ENCODE assay signal across 11 cellular contexts in the genomic region with DNA sequence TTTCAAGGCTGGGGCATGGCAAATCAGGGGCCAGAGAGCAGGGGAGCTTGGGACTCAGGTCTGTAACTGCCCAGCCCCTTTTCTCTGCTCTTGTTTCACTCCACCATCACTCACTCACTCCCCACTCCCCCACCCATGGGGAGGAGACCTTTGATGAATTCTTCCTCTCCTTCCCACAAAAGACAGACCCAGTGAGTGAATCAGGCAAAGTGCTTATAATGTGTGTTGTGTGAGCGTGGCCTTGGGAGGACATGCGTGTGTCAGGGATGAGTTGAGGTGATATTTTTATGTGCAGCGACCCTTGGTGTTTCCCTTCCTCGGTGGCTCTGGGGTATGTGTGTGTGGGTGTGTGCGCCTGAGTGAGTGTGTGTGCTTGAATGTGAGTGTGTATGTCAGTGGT. TPM values are rescaled to one million over a fixed set of nuclear protein-coding genes. Genes with fewer than 3 reads are reported as not detected.
DNase-seq lines count a peak whose midpoint lies in the region; ATAC-seq and TF ChIP-seq lines count a peak whose summit lies in the region.
"Had no signal": no experiment of that assay in that cellular context is flagged by ENCODE, and none has a peak within 500 bp of the region (broad histone marks: within the 10 kb centered on the region; RNA-seq: fewer than 3 reads in every experiment).

No MANE protein-coding gene starts in this region.

- no peak overlapping the region for H3K14ac ChIP-seq in trophoblast cell (ENCODE audit: low read length)

- H3K9me2 ChIP-seq in PC-3 (replicated peaks; ENCODE audit: low read length): no peaks in the 10 kb centered on the region

- no peaks in the 10 kb centered on the region for H3K27me3 ChIP-seq in PC-3 (ENCODE audit: low read length)
- no peaks in the 10 kb centered on the region for H3K27me3 ChIP-seq in ectodermal cell (ENCODE audit: control insufficient read depth, insufficient read depth, low read length, poor library complexity, severe bottlenecking)
- H3K27me3 ChIP-seq in trophoblast cell (ENCODE audit: insufficient read depth, low read length): no peaks in the 10 kb centered on the region

- no peak overlapping the region for H3K18ac ChIP-seq in trophoblast cell (ENCODE audit: low read length)

- intact Hi-C loops in PC-3 (cut with micrococcal nuclease): no loop called here

- H3K23ac ChIP-seq in trophoblast cell (ENCODE audit: low read length): no peak overlapping the region

- peak; percentile 31 for DNase-seq in DMS 273 (lab: John Stamatoyannopoulos, UW; ENCODE audit: unreplicated experiment)
- no peak for DNase-seq in DMS 273 treated with DMSO at 0.1 percent for 48 hours (lab: John Stamatoyannopoulos, UW)
- DNase-seq in PC-3: no peak
- no peak for DNase-seq in trophoblast cell
- no peak for DNase-seq in NCI-H774 (lab: John Stamatoyannopoulos, UW)
- DNase-seq: 8988T, dermis blood vessel endothelial cell, NCI-H2081 treated with DMSO at 0.1 percent for 48 hours had no signal

- H2AK5ac ChIP-seq in trophoblast cell (ENCODE audit: low read length): no peak overlapping the region

- H4K8ac ChIP-seq in trophoblast cell (ENCODE audit: low read depth, low read length): no peak overlapping the region

- H2BK5ac ChIP-seq in trophoblast cell (ENCODE audit: low read depth, low read length, poor library complexity): no peak overlapping the region

- H2BK120ac ChIP-seq in trophoblast cell (ENCODE audit: insufficient read depth, low read length, poor library complexity): no peak overlapping the region

- H4K12ac ChIP-seq in trophoblast cell (ENCODE audit: low read depth, low read length): no peak overlapping the region

- H3K36me3 ChIP-seq in PC-3 (ENCODE audit: low read depth, low read length): peaks cover 22% of the 10 kb centered on the region
- peaks cover 29% of the 10 kb centered on the region for H3K36me3 ChIP-seq in ectodermal cell (ENCODE audit: control insufficient read depth, insufficient read depth, low read length)
- peaks cover 31 to 40% of the 10 kb centered on the region in 2 experiments for H3K36me3 ChIP-seq in trophoblast cell (ENCODE audit: control insufficient read depth in 1 of 2, insufficient read depth in 2 of 2, low read length in 2 of 2)

- no peak overlapping the region for H2AFZ ChIP-seq in PC-3 (ENCODE audit: low read length)
- H2AFZ ChIP-seq in trophoblast cell (ENCODE audit: insufficient read depth, low read length, poor library complexity): no peak overlapping the region

- CTCF ChIA-PET in PC-3 (lab: Charles Lee): interaction anchor here (1.1 kb wide), 1 partner anchor 37 kb away, joined by 3 read pairs; no protein-coding TSS in a partner anchor

- H4K91ac ChIP-seq in trophoblast cell (ENCODE audit: low read depth, low read length): no peak overlapping the region

- no peak overlapping the region for H2BK12ac ChIP-seq in trophoblast cell (ENCODE audit: low read length)

- no TSS peak for BruUV-seq in PC-3 (replicated peaks; lab: Mats Ljungman, UMichigan)

- no peak overlapping the region for H3K9ac ChIP-seq in PC-3 (ENCODE audit: low read length)
- H3K9ac ChIP-seq in trophoblast cell (ENCODE audit: low read length): no peak overlapping the region

- 71 to 78% methylated on average over 5 of the region's 5 CpGs for WGBS in ectodermal cell, 2 experiments
- no CpG with 5 or more reads among the region's 5 CpGs for WGBS in trophoblast cell (ENCODE audit: extremely low coverage, insufficient coverage, insufficient read length)

- H3K79me2 ChIP-seq in PC-3 (ENCODE audit: low read length): 0 out of 2 replicates have a peak, but pooled peaks cover 2% of the 10 kb centered on the region
- H3K79me2 ChIP-seq in trophoblast cell (ENCODE audit: control insufficient read depth, insufficient read depth, low read length, poor library complexity): peaks cover 6% of the 10 kb centered on the region

- TF ChIP-seq CTCF in PC-3 (conservative IDR thresholded peaks at IDR 0.05; ENCODE audit: low read depth, low read length): no peak

- H3K4me3 ChIP-seq in PC-3 (ENCODE audit: low read length) (no peak overlapping the region), ectodermal cell (ENCODE audit: insufficient read depth, low read depth, low read length) (peak overlapping the region; percentile 72), trophoblast cell (ENCODE audit: low read depth, low read length) (no peak overlapping the region)

- H3K4ac ChIP-seq in trophoblast cell (ENCODE audit: low read depth, low read length): no peak overlapping the region

- H3K4me2 ChIP-seq in PC-3 (ENCODE audit: low read length) (peak overlapping the region; percentile 93; the same call in 1 of the 2 replicates), trophoblast cell (ENCODE audit: low read length) (peak overlapping the region; percentile 78)

- no peaks in the 10 kb centered on the region for H4K20me1 ChIP-seq in PC-3 (ENCODE audit: low read length)

- no peaks in the 10 kb centered on the region for H3K9me3 ChIP-seq in PC-3 (ENCODE audit: low read length)
- H3K9me3 ChIP-seq in ectodermal cell (ENCODE audit: control insufficient read depth, low read length): no peaks in the 10 kb centered on the region
- H3K9me3 ChIP-seq in trophoblast cell (ENCODE audit: insufficient read depth, low read depth, low read length): no peaks in the 10 kb centered on the region

- no peaks in the 10 kb centered on the region for H3F3A ChIP-seq in PC-3 (ENCODE audit: low read length, unreplicated experiment)

- H3K27ac ChIP-seq in PC-3 (ENCODE audit: low read length): no peak overlapping the region
- H3K27ac ChIP-seq in ectodermal cell (ENCODE audit: insufficient read depth, low read depth, low read length, poor library complexity, severe bottlenecking): no peak overlapping the region
- no peak overlapping the region for H3K27ac ChIP-seq in trophoblast cell (ENCODE audit: low read depth, low read length)

- ATAC-seq in PC-3: no peak
- no peak for ATAC-seq in HG03097 (IDR thresholded peaks at IDR 0.05; ENCODE audit: low FRiP score, unreplicated experiment)
- no peak for ATAC-seq in HG03565 (IDR thresholded peaks at IDR 0.05; ENCODE audit: unreplicated experiment)

- H3K4me1 ChIP-seq in PC-3 (ENCODE audit: insufficient read depth, low read length): peaks cover 13% of the 10 kb centered on the region
- peaks cover 6% of the 10 kb centered on the region for H3K4me1 ChIP-seq in ectodermal cell (ENCODE audit: control insufficient read depth, insufficient read depth, low read length)
- peaks cover 5 to 8% of the 10 kb centered on the region in 2 experiments for H3K4me1 ChIP-seq in trophoblast cell (ENCODE audit: control insufficient read depth in 1 of 2, insufficient read depth in 2 of 2, low read length in 2 of 2)

- H3K79me1 ChIP-seq in trophoblast cell (ENCODE audit: low read length): peaks cover 9% of the 10 kb centered on the region

- POLR2A ChIA-PET in PC-3 (lab: Charles Lee; ENCODE audit: unreplicated experiment): no interaction called here

RNA-seq across cellular contexts. Expression of gene CUL9, which starts 1.0 kb away (rescaled TPM):
- 30.4 and 43.8 TPM in 2 replicates for total RNA-seq in PC-3 (2014; rRNA removed)
- 26.7 TPM for polyA plus RNA-seq in ectodermal cell (2013, experiment 1 of 4)
- 27.7 TPM for polyA plus RNA-seq in ectodermal cell (2013, experiment 2 of 4)
- polyA plus RNA-seq in ectodermal cell (2013, experiment 3 of 4): 20.9 TPM
- polyA plus RNA-seq in ectodermal cell (2013, experiment 4 of 4): 21.4 TPM
- polyA plus RNA-seq in trophoblast cell (2013): 11.7 and 12.1 TPM in 2 replicates

RNA-seq across cellular contexts. Expression of gene SRF, which starts 9.9 kb away (rescaled TPM):
- 35.0 and 44.3 TPM in 2 replicates for total RNA-seq in PC-3 (2014; rRNA removed)
- 52.5 TPM for polyA plus RNA-seq in ectodermal cell (2013, experiment 1 of 4)
- polyA plus RNA-seq in ectodermal cell (2013, experiment 2 of 4): 54.6 TPM
- polyA plus RNA-seq in ectodermal cell (2013, experiment 3 of 4): 35.7 TPM
- polyA plus RNA-seq in ectodermal cell (2013, experiment 4 of 4): 39.6 TPM
- 34.6 and 36.3 TPM in 2 replicates for polyA plus RNA-seq in trophoblast cell (2013)

RNA-seq across cellular contexts. Expression of gene DNPH1, which starts 48.3 kb away (rescaled TPM):
- 128 and 176 TPM in 2 replicates for total RNA-seq in PC-3 (2014; rRNA removed)
- 76.0 TPM for polyA plus RNA-seq in ectodermal cell (2013, experiment 1 of 4)
- polyA plus RNA-seq in ectodermal cell (2013, experiment 2 of 4): 63.7 TPM
- polyA plus RNA-seq in ectodermal cell (2013, experiment 3 of 4): 77.6 TPM
- polyA plus RNA-seq in ectodermal cell (2013, experiment 4 of 4): 92.0 TPM
- 29.4 and 33.8 TPM in 2 replicates for polyA plus RNA-seq in trophoblast cell (2013)
